Comparison of ENCODE assay signal across 10 cellular contexts in the genomic region with DNA sequence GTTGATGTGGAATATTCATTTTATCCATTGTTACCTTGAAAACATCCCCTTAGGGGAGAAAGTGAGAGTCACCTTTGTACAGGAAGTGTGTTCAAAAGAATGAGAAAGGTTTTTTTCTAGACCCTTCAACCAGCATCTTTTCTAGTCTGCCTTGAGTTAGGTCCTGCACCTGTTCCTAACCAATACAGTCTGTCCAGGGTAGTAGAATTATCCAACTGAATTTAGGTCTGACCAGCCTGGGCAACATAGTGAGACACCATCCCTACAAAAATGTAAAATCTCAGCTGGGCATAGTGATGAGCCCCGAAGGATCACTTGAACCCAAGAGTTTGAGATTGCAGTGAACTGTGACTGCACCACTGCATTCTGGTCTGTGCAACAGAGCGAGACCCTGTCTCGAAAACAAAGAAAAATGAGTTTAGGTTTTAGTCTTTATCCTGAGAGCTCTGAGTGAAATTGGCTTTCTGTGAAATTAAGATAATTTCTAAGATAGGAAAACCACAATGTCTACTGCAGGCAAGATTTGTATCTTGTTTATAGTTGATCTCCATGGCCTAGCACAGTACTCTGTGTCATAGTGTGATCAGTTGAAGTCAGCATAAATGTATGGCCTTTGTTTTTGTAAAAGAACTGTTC. TPM values are rescaled to one million over a fixed set of nuclear protein-coding genes. Genes with fewer than 3 reads are reported as not detected.
A peak's percentile ranks its signal among the peaks of the same experiment; 100 is the strongest.
DNase-seq lines count a peak whose midpoint lies in the region; ATAC-seq lines count a peak whose summit lies in the region.
"Had no signal": no experiment of that assay in that cellular context is flagged by ENCODE, and none has a peak within 500 bp of the region (broad histone marks: within the 10 kb centered on the region; RNA-seq: fewer than 3 reads in every experiment).

No MANE protein-coding gene starts in this region.

- H3K36me3 Mint-ChIP-seq in naive B cell = no peaks in the 10 kb centered on the region

- no peaks in the 10 kb centered on the region for H3K9me3 Mint-ChIP-seq in naive B cell

- DNase-seq in KBM-7 = peak; percentile 64
- DNase-seq in naive B cell = no peak
- no peak for DNase-seq in NCI-H1436 (lab: John Stamatoyannopoulos, UW)
- DNase-seq in NCI-H446 treated with DMSO at 0.1 percent for 48 hours (lab: John Stamatoyannopoulos, UW) = no peak
- DNase-seq in DMS53 treated with DMSO at 0.1 percent for 48 hours (lab: John Stamatoyannopoulos, UW; ENCODE audit: unreplicated experiment) = no peak
- DNase-seq in NCI-H2029 (lab: John Stamatoyannopoulos, UW) = no peak
- DNase-seq: left ventricle myocardium superior, NCI-H2081 had no signal

- H3K27me3 Mint-ChIP-seq in naive B cell = no peaks in the 10 kb centered on the region

- peak overlapping the region in 6 of 8 donors; percentile 4 to 73 (median 26) for H3K4me3 Mint-ChIP-seq in naive B cell

- in situ Hi-C loops in KBM-7 (cut with MboI; ENCODE audit: low pct_unique_long_range_greater_than_20kb, low sequenced_read_pairs) = no loop called here

- ATAC-seq in GM18907 (IDR thresholded peaks at IDR 0.05; ENCODE audit: unreplicated experiment) (peak; percentile 80), HG02571 (IDR thresholded peaks at IDR 0.05; ENCODE audit: unreplicated experiment) (peak; percentile 55), naive B cell (ENCODE audit: low read depth in 2 of 2) (peak in 1 of 2 donors; percentile 52)
- ATAC-seq: left ventricle myocardium superior had no signal

- H3K4me1 Mint-ChIP-seq in naive B cell = peaks cover 21 to 39% (median 37%) of the 10 kb centered on the region in 3 donors

- peak overlapping the region in 4 of 6 donors; percentile 20 to 60 (median 42) for H3K27ac Mint-ChIP-seq in naive B cell

RNA-seq across cellular contexts. Expression of gene ARHGAP5, which starts 25.2 kb away (rescaled TPM):
- 10 to 100 TPM; 15.4 to 46.6 (median 39.4) TPM for polyA plus RNA-seq in naive B cell (ENCODE audit: low read depth in 6 of 6)
